In genomic region chr16:51067352-51067751, GRCh38 we compare ENCODE assay signal across 31 cellular contexts.
DNase-seq lines count a peak whose midpoint lies in the region; ATAC-seq, FAIRE-seq and TF ChIP-seq lines count a peak whose summit lies in the region.
"Had no signal": no experiment of that assay in that cellular context is flagged by ENCODE, and none has a peak within 500 bp of the region (broad histone marks: within the 10 kb centered on the region; RNA-seq: fewer than 3 reads in every experiment).

No MANE protein-coding gene starts in this region.

- TF ChIP-seq EP300 in HepG2 (IDR thresholded peaks at IDR 0.05; ENCODE audit: low read depth in 2 of 2, low read length in 2 of 2) (peak in 1 of 2 experiments; percentile 27; a peak in 1 of 4 replicates), HepG2 (CRISPR knock-in tag; IDR thresholded peaks at IDR 0.05; ENCODE audit: borderline replicate concordance) (no peak)

- POLR2A ChIA-PET in HepG2 (lab: Yijun Ruan, JAX), result interaction anchor here (1.0 to 1.4 kb wide), 2 partner anchors 43 to 53 kb away, joined by 3 to 5 read pairs; no protein-coding TSS in a partner anchor

- H3K36me3 ChIP-seq in HepG2 (replicated peaks in 1 of 2; ENCODE audit: control insufficient read depth in 1 of 2, insufficient read depth in 2 of 2, low read length in 2 of 2), result no peaks in the 10 kb centered on the region
- no peaks in the 10 kb centered on the region for H3K36me3 ChIP-seq in right lobe of liver
- H3K36me3 ChIP-seq: BE2C; BLaER1; BLaER1 treated with 17β-estradiol and CSF1 and Interleukin-3, amounts not matched to agents 10 nM and 100 nM had no signal

- no peak for TF ChIP-seq POLR2A in HepG2 (IDR thresholded peaks at IDR 0.05; ENCODE audit: insufficient read depth in 1 of 2, low read depth in 2 of 2, low read length in 2 of 2)
- no peak for TF ChIP-seq POLR2A in right lobe of liver (IDR thresholded peaks at IDR 0.05)

- H3K9me3 ChIP-seq in HepG2 (ENCODE audit: low read length) (no peaks in the 10 kb centered on the region), right lobe of liver (no peaks in the 10 kb centered on the region)
- H3K9me3 ChIP-seq: A549; BE2C; BLaER1; BLaER1 treated with 17β-estradiol and CSF1 and Interleukin-3, amounts not matched to agents 10 nM and 100 nM had no signal

- H3K4me1 ChIP-seq in HepG2 (ENCODE audit: insufficient read depth, low read length), result peaks cover 19% of the 10 kb centered on the region
- H3K4me1 ChIP-seq in right lobe of liver, result no peaks in the 10 kb centered on the region
- H3K4me1 ChIP-seq: A549; BE2C; BLaER1; BLaER1 treated with 17β-estradiol and CSF1 and Interleukin-3, amounts not matched to agents 10 nM and 100 nM; Caco-2 had no signal

- no peak for TF ChIP-seq RAD21 in HepG2 (CRISPR knock-in tag; IDR thresholded peaks at IDR 0.05)

- no peaks in the 10 kb centered on the region; a peak in 1 of 5 replicates for H3K27me3 ChIP-seq in HepG2 (ENCODE audit: control insufficient read depth in 1 of 2, insufficient read depth in 2 of 2, low read length in 2 of 2)
- H3K27me3 ChIP-seq in right lobe of liver, result no peaks in the 10 kb centered on the region
- H3K27me3 ChIP-seq: BE2C; BLaER1; BLaER1 treated with 17β-estradiol and CSF1 and Interleukin-3, amounts not matched to agents 10 nM and 100 nM had no signal

- WGBS in HepG2 (ENCODE audit: low lambda C conversion rate), result 25% methylated on average over 7 of the region's 7 CpGs
- WGBS in right lobe of liver (ENCODE audit: insufficient coverage, low coverage, low lambda C conversion rate, missing lambda C conversion rate), result 56% methylated on average over 7 of the region's 7 CpGs

- TF ChIP-seq CTCF in HepG2 (CRISPR knock-in tag; IDR thresholded peaks at IDR 0.05) (no peak), right lobe of liver (IDR thresholded peaks at IDR 0.05) (no peak)

- ATAC-seq in HepG2 (peak; percentile 45), right lobe of liver (no peak), HG02852 (IDR thresholded peaks at IDR 0.05; ENCODE audit: unreplicated experiment) (no peak)
- ATAC-seq: A549; CD8-positive, alpha-beta T cell had no signal

- no peak overlapping the region for H3K4me3 ChIP-seq in HepG2 (replicated peaks in 1 of 3; ENCODE audit: insufficient read depth in 1 of 3, low read depth in 2 of 3, low read length in 3 of 3)
- H3K4me3 ChIP-seq in right lobe of liver, result no peak overlapping the region
- H3K4me3 ChIP-seq: A549; BLaER1; BLaER1 treated with 17β-estradiol and CSF1 and Interleukin-3, amounts not matched to agents 10 nM and 100 nM had no signal

- CTCF ChIA-PET in HepG2 (lab: Yijun Ruan, JAX; ENCODE audit: low intra/inter-chr PET ratio, low total read pairs), result no interaction called here

- no peaks in the 10 kb centered on the region for H3K79me2 ChIP-seq in HepG2 (ENCODE audit: insufficient read depth, low read length)

- 0 out of 2 replicates have a peak overlapping the region, but pooled peaks have one; percentile 13 for H3K4me2 ChIP-seq in HepG2 (ENCODE audit: low read depth, low read length)
- H3K4me2 ChIP-seq: A549; BLaER1; BLaER1 treated with 17β-estradiol and CSF1 and Interleukin-3, amounts not matched to agents 10 nM and 100 nM had no signal

- H2AFZ ChIP-seq in HepG2 (ENCODE audit: low read length), result no peak overlapping the region

- DNase-seq in HepG2 (ENCODE audit: low spot score) (no peak), right lobe of liver (no peak), islet precursor cell (peak; percentile 2)
- DNase-seq: 8988T; ACHN; AML-193; BE2C; C1 segment of cervical spinal cord; Caco-2; Calu3; CD4-positive, alpha-beta memory T cell; CD4-positive, alpha-beta T cell; CD4-positive, CD25-positive, alpha-beta regulatory T cell; CD8-positive, alpha-beta memory T cell; CD8-positive, alpha-beta T cell; COR-L47; DMS 273 treated with DMSO at 0.1 percent for 48 hours; DMS153; DMS53; DMS79; DMS79 treated with DMSO at 0.1 percent for 48 hours; DND-41; EL had no signal

- H3K27ac ChIP-seq in HepG2 (ENCODE audit: extremely low read length, insufficient read depth, low read length) (no peak overlapping the region), right lobe of liver (no peak overlapping the region)
- H3K27ac ChIP-seq: 22Rv1; A549; BLaER1; BLaER1 treated with 17β-estradiol and CSF1 and Interleukin-3, amounts not matched to agents 10 nM and 100 nM; C4-2B had no signal

- no TSS peak for BruUV-seq in HepG2 (replicated peaks; lab: Mats Ljungman, UMichigan)

- intact Hi-C loops in HepG2 (cut with micrococcal nuclease; ENCODE audit: unreplicated experiment), result no loop called here
- intact Hi-C loops in right lobe of liver (cut with DNase I), result no loop called here

- no peak overlapping the region for H3K9ac ChIP-seq in HepG2 (ENCODE audit: insufficient read depth, low read depth, low read length)
- H3K9ac ChIP-seq: BLaER1; BLaER1 treated with 17β-estradiol and CSF1 and Interleukin-3, amounts not matched to agents 10 nM and 100 nM had no signal

- in situ Hi-C loops in HepG2 (cut with HindIII; ENCODE audit: extremely low pct_ligation_motif_present, low pct_unique_long_range_greater_than_20kb), result no loop called here

- no peak for FAIRE-seq in HepG2 (lab: Jason Lieb, UNC)
- FAIRE-seq: A204.1, A549, D721Med had no signal

- H4K20me1 ChIP-seq in HepG2 (ENCODE audit: insufficient read depth, low read length), result no peaks in the 10 kb centered on the region
- H4K20me1 ChIP-seq: BLaER1; BLaER1 treated with 17β-estradiol and CSF1 and Interleukin-3, amounts not matched to agents 10 nM and 100 nM had no signal

TF ChIP-seq in HepG2, 621 proteins besides CTCF, POLR2A, EP300 and RAD21 (continues in another document):
- TF ChIP-seq CREM (IDR thresholded peaks at IDR 0.05) (peak; percentile 14; the same call in 1 of the 2 replicates), CREM (CRISPR knock-in tag; IDR thresholded peaks at IDR 0.05) (no peak), FOXO1 (CRISPR knock-in tag; IDR thresholded peaks at IDR 0.05) (no peak), BORCS8-MEF2B (CRISPR knock-in tag; IDR thresholded peaks at IDR 0.05) (no peak), TCF7 (IDR thresholded peaks at IDR 0.05; ENCODE audit: low read depth) (peak; percentile 47; the same call in 1 of the 2 replicates), ZNF432 (CRISPR knock-in tag; IDR thresholded peaks at IDR 0.05; ENCODE audit: borderline replicate concordance) (no peak), KLF12 (CRISPR knock-in tag; IDR thresholded peaks at IDR 0.05; ENCODE audit: borderline replicate concordance) (no peak), SALL1 (CRISPR knock-in tag; IDR thresholded peaks at IDR 0.05) (peak; percentile 76), PAXIP1 (CRISPR knock-in tag; conservative IDR thresholded peaks at IDR 0.05) (0 out of 2 replicates have a peak, but pooled peaks have one; percentile 24), FOXA3 (CRISPR knock-in tag; IDR thresholded peaks at IDR 0.05) (0 out of 2 replicates have a peak, but pooled peaks have one; percentile 6), SOX6 (IDR thresholded peaks at IDR 0.05) (no peak), SOX6 (CRISPR knock-in tag; IDR thresholded peaks at IDR 0.05) (peak; percentile 56; the same call in 1 of the 2 replicates), MAFG (CRISPR knock-in tag; IDR thresholded peaks at IDR 0.05) (no peak), MZF1 (CRISPR knock-in tag; IDR thresholded peaks at IDR 0.05; ENCODE audit: borderline replicate concordance) (no peak), ZNF256 (CRISPR knock-in tag; conservative IDR thresholded peaks at IDR 0.05) (no peak), ZNF879 (CRISPR knock-in tag; IDR thresholded peaks at IDR 0.05) (no peak), GABPB1 (CRISPR knock-in tag; IDR thresholded peaks at IDR 0.05) (no peak)
